Comparison of ENCODE assay signal across 8 cellular contexts in the genomic region with DNA sequence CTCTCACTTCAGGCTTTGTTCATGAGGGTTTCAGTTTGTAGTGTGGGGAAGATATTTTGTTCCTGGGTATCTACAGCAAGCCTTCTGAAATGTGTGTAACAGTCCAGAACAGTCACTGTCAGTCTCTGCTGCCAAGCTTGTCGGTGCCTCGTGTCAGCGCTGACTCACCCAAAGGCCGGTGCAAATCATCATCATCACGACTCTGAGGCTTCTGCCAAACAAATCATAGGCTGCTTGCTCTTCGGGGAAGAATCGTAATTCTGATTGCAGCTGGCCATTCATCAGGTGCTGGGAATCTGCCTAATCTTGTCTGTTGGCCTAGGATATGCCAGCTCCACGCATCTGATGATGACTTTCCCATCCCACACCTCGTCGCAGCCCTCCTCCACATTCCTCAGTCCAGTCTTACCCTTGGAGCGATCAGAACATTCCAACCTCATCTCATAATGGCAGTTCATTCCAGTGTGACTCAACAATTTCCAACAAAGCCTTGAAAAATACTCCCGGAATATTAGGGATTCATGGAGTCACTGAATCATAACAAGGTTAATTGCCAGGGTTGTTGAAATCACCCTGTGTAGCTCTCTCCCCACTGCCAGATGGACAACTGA. TPM values are rescaled to one million over a fixed set of nuclear protein-coding genes. Genes with fewer than 3 reads are reported as not detected.
DNase-seq lines count a peak whose midpoint lies in the region; ATAC-seq, FAIRE-seq and TF ChIP-seq lines count a peak whose summit lies in the region.

No MANE protein-coding gene starts in this region.

- 72 to 80% methylated on average over 12 of the region's 12 CpGs for WGBS in body of pancreas, 2 donors

- peak; percentile 76 for DNase-seq in Right ventricle myocardium inferior (ENCODE audit: missing footprints)
- DNase-seq in cardiac septum (ENCODE audit: low spot score): no peak
- DNase-seq in body of pancreas: peak; percentile 15 to 55 (median 28)
- DNase-seq in left lobe of liver (ENCODE audit: low spot score): no peak
- no peak for DNase-seq in upper lobe of right lung
- no peak for DNase-seq in DMS114 treated with DMSO at 0.1 percent for 48 hours (lab: John Stamatoyannopoulos, UW; ENCODE audit: unreplicated experiment)
- no peak for DNase-seq in GM19239 (ENCODE audit: insufficient read length, low spot score)

- TF ChIP-seq POLR2A in body of pancreas (IDR thresholded peaks at IDR 0.05): no peak

- H3K4me1 ChIP-seq in body of pancreas: no peaks in the 10 kb centered on the region
- no peaks in the 10 kb centered on the region for H3K4me1 ChIP-seq in upper lobe of right lung

- ATAC-seq in Right ventricle myocardium inferior (peak; percentile 94), body of pancreas (peak; percentile 66), left lobe of liver (peak; percentile 89), upper lobe of right lung (peak; percentile 74), HG03108 (IDR thresholded peaks at IDR 0.05; ENCODE audit: unreplicated experiment) (no peak)

- H3K9me3 ChIP-seq in body of pancreas (no peaks in the 10 kb centered on the region), upper lobe of right lung (no peaks in the 10 kb centered on the region)

- TF ChIP-seq CTCF in body of pancreas (IDR thresholded peaks at IDR 0.05) (no peak), upper lobe of right lung (IDR thresholded peaks at IDR 0.05) (no peak)

- H3K27ac ChIP-seq in body of pancreas (no peak overlapping the region), upper lobe of right lung (peak overlapping the region; percentile 49)

- H3K4me3 ChIP-seq in body of pancreas (no peak overlapping the region), upper lobe of right lung (no peak overlapping the region)

- H3K27me3 ChIP-seq in body of pancreas (no peaks in the 10 kb centered on the region), upper lobe of right lung (no peaks in the 10 kb centered on the region)

- H3K36me3 ChIP-seq in body of pancreas (replicated peaks in 1 of 2; ENCODE audit: insufficient read depth in 1 of 2, low read depth in 2 of 2) (no peaks in the 10 kb centered on the region), upper lobe of right lung (no peaks in the 10 kb centered on the region)

- FAIRE-seq in GM19239 (lab: Jason Lieb, UNC): no peak

- intact Hi-C loops in Right ventricle myocardium inferior (cut with DNase I) (no loop called here), cardiac septum (cut with DNase I) (no loop called here), body of pancreas (cut with DNase I) (no loop called here), upper lobe of right lung (cut with DNase I) (no loop called here)

RNA-seq across cellular contexts. Expression of gene ALDH8A1, which starts 40.9 kb away (rescaled TPM):
- total RNA-seq in Right ventricle myocardium inferior (not detected), cardiac septum (0.57 TPM), body of pancreas (under 1 TPM; 0.26 to 0.66 TPM), left lobe of liver (174 TPM), upper lobe of right lung (1.2 TPM)

Comparison
In these comparisons a context has a peak if more than half of its experiments do, and no peak if none do; other contexts are left out.
1. DNase-seq: peak in Right ventricle myocardium inferior (single experiment) and body of pancreas (4 of 4); none in cardiac septum (single experiment), left lobe of liver (single experiment), upper lobe of right lung (single experiment), DMS114 treated with DMSO at 0.1 percent for 48 hours (single experiment) and GM19239 (single experiment).
2. RNA of gene ALDH8A1, which starts 40.9 kb away (total RNA-seq): 174 TPM in left lobe of liver (single experiment); 1.2 TPM in upper lobe of right lung (single experiment), 0.26 to 0.66 TPM in body of pancreas, 0.57 TPM in cardiac septum (single experiment) and not detected in Right ventricle myocardium inferior (single experiment); every median in the first group is over 10 times any median in the second.